12 cellular contexts compared by ENCODE assay signal in the genomic region with DNA sequence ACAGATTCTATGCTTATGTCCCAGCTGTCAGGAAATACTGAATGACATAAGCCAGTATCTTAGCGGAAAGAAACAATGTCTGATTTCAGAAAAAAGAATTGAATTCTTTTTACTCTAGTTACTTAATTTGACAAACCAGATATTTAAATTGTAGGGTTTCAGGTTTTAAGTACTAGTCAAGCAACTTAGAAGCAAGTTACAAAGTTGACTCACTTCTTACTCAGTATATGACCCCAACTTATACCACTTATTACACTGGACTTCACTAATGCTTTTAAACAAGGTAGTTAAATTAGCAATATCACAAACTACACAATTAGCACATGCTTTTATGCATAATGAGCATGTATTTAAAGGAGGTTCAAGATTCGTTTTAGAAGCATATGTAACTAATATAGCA.
"Had no signal": no experiment of that assay in that cellular context is flagged by ENCODE, and none has a peak within 500 bp of the region (broad histone marks: within the 10 kb centered on the region; RNA-seq: fewer than 3 reads in every experiment).

No MANE protein-coding gene starts in this region.

- H2AFZ ChIP-seq: neural progenitor cell had no signal

- H3K27ac Mint-ChIP-seq: activated CD8-positive, alpha-beta memory T cell treated with anti-CD3 and anti-CD28 coated beads, Interleukin-2, amount 10 ng/mL, durations not matched to agents 7 days and 5 days; activated naive CD4-positive, alpha-beta T cell treated with anti-CD3 and anti-CD28 coated beads, Interleukin-2, amount 10 ng/mL, durations not matched to agents 7 days and 5 days; neural progenitor cell had no signal

- H3K27me3 Mint-ChIP-seq: activated CD8-positive, alpha-beta memory T cell treated with anti-CD3 and anti-CD28 coated beads, Interleukin-2, amount 10 ng/mL, durations not matched to agents 7 days and 5 days; activated naive CD4-positive, alpha-beta T cell treated with anti-CD3 and anti-CD28 coated beads, Interleukin-2, amount 10 ng/mL, durations not matched to agents 7 days and 5 days; naive B cell had no signal

- H3K9ac ChIP-seq: neural progenitor cell had no signal

- H3K9me3 ChIP-seq: pancreas, thoracic aorta had no signal

- H3K4me1 ChIP-seq: neural progenitor cell had no signal

- H3K4me2 ChIP-seq: neural progenitor cell had no signal

- H3K4me3 ChIP-seq: neural progenitor cell, pancreas, thoracic aorta had no signal

- H3K4me3 Mint-ChIP-seq: activated CD8-positive, alpha-beta memory T cell treated with anti-CD3 and anti-CD28 coated beads, Interleukin-2, amount 10 ng/mL, durations not matched to agents 7 days and 5 days; activated naive CD4-positive, alpha-beta T cell treated with anti-CD3 and anti-CD28 coated beads, Interleukin-2, amount 10 ng/mL, durations not matched to agents 7 days and 5 days; neural progenitor cell had no signal

- H3K9me3 Mint-ChIP-seq: activated naive CD4-positive, alpha-beta T cell treated with anti-CD3 and anti-CD28 coated beads, Interleukin-2, amount 10 ng/mL, durations not matched to agents 7 days and 5 days; naive B cell had no signal

- H3K27me3 ChIP-seq: neural progenitor cell, pancreas had no signal

- H3K27ac ChIP-seq: neural progenitor cell, pancreas, thoracic aorta had no signal

- DNase-seq: activated CD8-positive, alpha-beta memory T cell treated with anti-CD3 and anti-CD28 coated beads, Interleukin-2, amount 10 ng/mL, durations not matched to agents 7 days and 5 days; activated naive CD4-positive, alpha-beta T cell treated with anti-CD3 and anti-CD28 coated beads, Interleukin-2, amount 10 ng/mL, durations not matched to agents 7 days and 5 days; activated T-cell treated with anti-CD3 and anti-CD28 coated beads, Interleukin-2, amount 50 U/mL, for 1 hour; foreskin melanocyte; head of caudate nucleus; left colon; naive B cell; pancreas; stimulated activated CD4-positive, alpha-beta T cell treated with anti-CD3 and anti-CD28 coated beads, Interleukin-2, amount 100 ng/mL, for 24 hours had no signal

- ATAC-seq: activated CD8-positive, alpha-beta memory T cell treated with anti-CD3 and anti-CD28 coated beads, Interleukin-2, amount 10 ng/mL, durations not matched to agents 7 days and 5 days; left colon; pancreas; sciatic nerve had no signal
